In the genomic region with DNA sequence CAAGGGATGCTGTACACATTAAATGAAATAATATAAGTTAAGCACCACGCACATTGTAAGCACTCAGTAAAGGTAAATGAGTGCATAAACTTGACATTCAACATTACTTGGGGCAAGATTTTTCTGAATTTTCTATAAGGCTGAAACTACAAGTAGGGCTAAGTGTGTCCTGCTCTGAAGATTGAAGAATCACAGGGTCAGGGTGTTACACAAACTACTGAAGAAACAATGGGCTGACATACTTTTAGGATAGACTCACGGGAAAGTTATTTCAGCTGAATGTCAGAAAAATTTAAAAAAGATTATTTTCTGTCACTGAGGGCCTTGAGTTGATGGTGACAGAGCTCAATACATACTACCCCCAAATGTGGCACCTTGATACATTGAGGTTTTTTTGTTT, we compare ENCODE assay signal across 21 cellular contexts.
DNase-seq lines count a peak whose midpoint lies in the region; ATAC-seq and TF ChIP-seq lines count a peak whose summit lies in the region.
"Had no signal": no experiment of that assay in that cellular context is flagged by ENCODE, and none has a peak within 500 bp of the region (broad histone marks: within the 10 kb centered on the region; RNA-seq: fewer than 3 reads in every experiment).

No MANE protein-coding gene starts in this region.

- POLR2A ChIA-PET in PC-3 (lab: Charles Lee; ENCODE audit: unreplicated experiment): no interaction called here
- POLR2A ChIA-PET in CD8-positive, alpha-beta T cell (lab: Charles Lee): no interaction called here

- no peak overlapping the region for H2AK5ac ChIP-seq in trophoblast cell (ENCODE audit: low read length)

- H3K4me1 Mint-ChIP-seq in CD8-positive, alpha-beta T cell (ENCODE audit: low read depth): no peaks in the 10 kb centered on the region
- H3K4me1 Mint-ChIP-seq: CD8-positive, alpha-beta memory T cell; IgD-negative memory B cell had no signal

- H3K4me3 ChIP-seq in trophoblast cell (ENCODE audit: low read depth, low read length) (no peak overlapping the region), PC-3 (ENCODE audit: low read length) (no peak overlapping the region)
- H3K4me3 ChIP-seq in CD8-positive, alpha-beta T cell (ENCODE audit: low read depth, low read length): no peak overlapping the region
- H3K4me3 ChIP-seq: A549, BLaER1, GM12878 had no signal

- H3K4me2 ChIP-seq in trophoblast cell (ENCODE audit: low read length): no peak overlapping the region
- H3K4me2 ChIP-seq in PC-3 (ENCODE audit: low read length): no peak overlapping the region
- H3K4me2 ChIP-seq: A549, BLaER1 had no signal

- peak; percentile 14 for DNase-seq in EH (ENCODE audit: low read depth)
- peak; percentile 34 for DNase-seq in HS-5 (ENCODE audit: low read depth)
- peak; percentile 23 for DNase-seq in dermis blood vessel endothelial cell
- peak; percentile 7 to 71 for DNase-seq in trophoblast cell
- no peak for DNase-seq in PC-3
- no peak for DNase-seq in germinal center (ENCODE audit: low spot score)
- DNase-seq in CD8-positive, alpha-beta T cell: no peak
- no peak for DNase-seq in GM03348 (ENCODE audit: low spot score)
- DNase-seq: CD8-positive, alpha-beta memory T cell; COR-L47; DMS 273 treated with DMSO at 0.1 percent for 48 hours; DMS53; DND-41; GF-D8; H9 had no signal

- no peak overlapping the region for H2BK12ac ChIP-seq in trophoblast cell (ENCODE audit: low read length)

- no peaks in the 10 kb centered on the region for H3K79me2 ChIP-seq in trophoblast cell (ENCODE audit: control insufficient read depth, insufficient read depth, low read length, poor library complexity)
- H3K79me2 ChIP-seq in PC-3 (ENCODE audit: low read length): no peaks in the 10 kb centered on the region

- intact Hi-C loops in PC-3 (cut with micrococcal nuclease): no loop called here
- intact Hi-C loops in CD8-positive, alpha-beta T cell (cut with DNase I, micrococcal nuclease): no loop called here

- no TSS peak for BruUV-seq in PC-3 (replicated peaks; lab: Mats Ljungman, UMichigan)

- H3K9me2 ChIP-seq in PC-3 (replicated peaks; ENCODE audit: low read length): no peaks in the 10 kb centered on the region

- H2BK120ac ChIP-seq in trophoblast cell (ENCODE audit: insufficient read depth, low read length, poor library complexity): no peak overlapping the region

- TF ChIP-seq CTCF in PC-3 (conservative IDR thresholded peaks at IDR 0.05; ENCODE audit: low read depth, low read length): no peak
- TF ChIP-seq CTCF in CD8-positive, alpha-beta T cell (IDR thresholded peaks at IDR 0.05): no peak

- no peak overlapping the region for H4K8ac ChIP-seq in trophoblast cell (ENCODE audit: low read depth, low read length)

- H3K79me1 ChIP-seq in trophoblast cell (ENCODE audit: low read length): peaks cover 3% of the 10 kb centered on the region

- no peaks in the 10 kb centered on the region for H3F3A ChIP-seq in PC-3 (ENCODE audit: low read length, unreplicated experiment)

- no peak overlapping the region for H3K27ac ChIP-seq in trophoblast cell (ENCODE audit: low read depth, low read length)
- H3K27ac ChIP-seq in PC-3 (ENCODE audit: low read length): no peak overlapping the region
- H3K27ac ChIP-seq in CD8-positive, alpha-beta T cell (ENCODE audit: low read depth, low read length): no peak overlapping the region
- H3K27ac ChIP-seq: 22Rv1, A549, BLaER1 had no signal

- ATAC-seq in PC-3: no peak
- no peak for ATAC-seq in CD8-positive, alpha-beta T cell
- ATAC-seq: A549, GM12878, HepG2 had no signal

- peaks cover 0 to 4% of the 10 kb centered on the region in 2 experiments for H3K4me1 ChIP-seq in trophoblast cell (ENCODE audit: control insufficient read depth in 1 of 2, insufficient read depth in 2 of 2, low read length in 2 of 2)
- H3K4me1 ChIP-seq in PC-3 (ENCODE audit: insufficient read depth, low read length): peaks cover 5% of the 10 kb centered on the region
- H3K4me1 ChIP-seq in CD8-positive, alpha-beta T cell (ENCODE audit: insufficient read depth, low read length): no peaks in the 10 kb centered on the region
- H3K4me1 ChIP-seq: A549 had no signal

- H3K9ac ChIP-seq in trophoblast cell (ENCODE audit: low read length) (no peak overlapping the region), PC-3 (ENCODE audit: low read length) (no peak overlapping the region)
- H3K9ac ChIP-seq: BLaER1 had no signal

- H3K18ac ChIP-seq in trophoblast cell (ENCODE audit: low read length): no peak overlapping the region

- H3K36me3 ChIP-seq in trophoblast cell (ENCODE audit: control insufficient read depth in 1 of 2, insufficient read depth in 2 of 2, low read length in 2 of 2) (no peaks in the 10 kb centered on the region), PC-3 (ENCODE audit: low read depth, low read length) (no peaks in the 10 kb centered on the region)
- no peaks in the 10 kb centered on the region for H3K36me3 ChIP-seq in CD8-positive, alpha-beta T cell (ENCODE audit: insufficient read depth, low read length)
- H3K36me3 ChIP-seq: BLaER1 had no signal

- H3K23ac ChIP-seq in trophoblast cell (ENCODE audit: low read length): no peak overlapping the region

- no peak overlapping the region for H3K4ac ChIP-seq in trophoblast cell (ENCODE audit: low read depth, low read length)

- H4K91ac ChIP-seq in trophoblast cell (ENCODE audit: low read depth, low read length): no peak overlapping the region

- peaks cover 2% of the 10 kb centered on the region for H3K27me3 Mint-ChIP-seq in CD8-positive, alpha-beta T cell (ENCODE audit: low read depth)
- H3K27me3 Mint-ChIP-seq: IgD-negative memory B cell had no signal

- no peaks in the 10 kb centered on the region for H3K36me3 Mint-ChIP-seq in CD8-positive, alpha-beta T cell
- H3K36me3 Mint-ChIP-seq: CD8-positive, alpha-beta memory T cell had no signal

- no CpG with 5 or more reads among the region's 2 CpGs for WGBS in trophoblast cell (ENCODE audit: extremely low coverage, insufficient coverage, insufficient read length)

- no peaks in the 10 kb centered on the region for H3K9me3 Mint-ChIP-seq in CD8-positive, alpha-beta T cell
- H3K9me3 Mint-ChIP-seq: H9 had no signal

- no peaks in the 10 kb centered on the region for H3K9me3 ChIP-seq in trophoblast cell (ENCODE audit: insufficient read depth, low read depth, low read length)
- H3K9me3 ChIP-seq in PC-3 (ENCODE audit: low read length): no peaks in the 10 kb centered on the region
- no peaks in the 10 kb centered on the region for H3K9me3 ChIP-seq in CD8-positive, alpha-beta T cell (ENCODE audit: low read length)
- H3K9me3 ChIP-seq: A549, BLaER1 had no signal

- no peak overlapping the region for H4K12ac ChIP-seq in trophoblast cell (ENCODE audit: low read depth, low read length)

- no peaks in the 10 kb centered on the region for H4K20me1 ChIP-seq in PC-3 (ENCODE audit: low read length)
- H4K20me1 ChIP-seq: BLaER1 had no signal

- H3K4me3 Mint-ChIP-seq in CD8-positive, alpha-beta T cell: no peak overlapping the region
- H3K4me3 Mint-ChIP-seq: CD8-positive, alpha-beta memory T cell; H9; IgD-negative memory B cell had no signal

- no peak overlapping the region for H2BK5ac ChIP-seq in trophoblast cell (ENCODE audit: low read depth, low read length, poor library complexity)

- H3K27me3 ChIP-seq in trophoblast cell (ENCODE audit: insufficient read depth, low read length): no peaks in the 10 kb centered on the region
- no peaks in the 10 kb centered on the region for H3K27me3 ChIP-seq in PC-3 (ENCODE audit: low read length)
- no peaks in the 10 kb centered on the region for H3K27me3 ChIP-seq in CD8-positive, alpha-beta T cell (ENCODE audit: insufficient read depth, low read length)
- H3K27me3 ChIP-seq: BLaER1 had no signal

- no peak overlapping the region for H3K27ac Mint-ChIP-seq in CD8-positive, alpha-beta T cell
- H3K27ac Mint-ChIP-seq: CD8-positive, alpha-beta memory T cell; H9; IgD-negative memory B cell had no signal

- CTCF ChIA-PET in PC-3 (lab: Charles Lee): no interaction called here
- CTCF ChIA-PET in CD8-positive, alpha-beta T cell (lab: Charles Lee): no interaction called here

- no peak overlapping the region for H3K14ac ChIP-seq in trophoblast cell (ENCODE audit: low read length)

- H2AFZ ChIP-seq in trophoblast cell (ENCODE audit: insufficient read depth, low read length, poor library complexity): no peak overlapping the region
- no peak overlapping the region for H2AFZ ChIP-seq in PC-3 (ENCODE audit: low read length)

Comparison
In these comparisons a context has a peak if more than half of its experiments do, and no peak if none do; other contexts are left out.
1. DNase-seq: peak in EH (single experiment), HS-5 (single experiment), dermis blood vessel endothelial cell (single experiment) and trophoblast cell (2 of 2); none in PC-3 (single experiment), germinal center (single experiment), CD8-positive, alpha-beta T cell (0 of 7) and GM03348 (single experiment).